ENCODE assay signal across 1 cellular context in genomic region chr3:197791120-197792018, GRCh38.
TF ChIP-seq lines count a peak whose summit lies in the region.

TSS of gene LRCH3 (plus strand) at chr3:197791254. CDS start at chr3:197791279, 25 bp downstream.

TF ChIP-seq in HepG2, 621 proteins besides CTCF, POLR2A, EP300 and RAD21 (continued from another document and continues in another):
- TF ChIP-seq SMYD3 (CRISPR knock-in tag; IDR thresholded peaks at IDR 0.05) (no peak), ZBTB49 (CRISPR knock-in tag; IDR thresholded peaks at IDR 0.05; ENCODE audit: borderline replicate concordance) (peak; percentile 69; the same call in 1 of the 2 replicates), JDP2 (CRISPR knock-in tag; IDR thresholded peaks at IDR 0.05; ENCODE audit: borderline replicate concordance) (no peak), GTF3A (CRISPR knock-in tag; conservative IDR thresholded peaks at IDR 0.05) (0 out of 2 replicates have a peak, but pooled peaks have one; percentile 78), ZNF512B (CRISPR knock-in tag; IDR thresholded peaks at IDR 0.05; ENCODE audit: borderline replicate concordance) (no peak), HOXA5 (CRISPR knock-in tag; IDR thresholded peaks at IDR 0.05) (peak; percentile 91), ZKSCAN8 (CRISPR knock-in tag; IDR thresholded peaks at IDR 0.05; ENCODE audit: borderline replicate concordance) (no peak), THYN1 (CRISPR knock-in tag; IDR thresholded peaks at IDR 0.05; ENCODE audit: borderline replicate concordance, low read depth) (no peak), ADNP (CRISPR knock-in tag; IDR thresholded peaks at IDR 0.05) (no peak), BORCS8-MEF2B (CRISPR knock-in tag; IDR thresholded peaks at IDR 0.05) (peak; percentile 31; the same call in 1 of the 2 replicates), ZBTB4 (CRISPR knock-in tag; IDR thresholded peaks at IDR 0.05; ENCODE audit: borderline replicate concordance) (no peak), ZNF562 (CRISPR knock-in tag; IDR thresholded peaks at IDR 0.05; ENCODE audit: borderline replicate concordance) (no peak), TRIM24 (CRISPR knock-in tag; IDR thresholded peaks at IDR 0.05) (no peak), ZFP82 (CRISPR knock-in tag; IDR thresholded peaks at IDR 0.05; ENCODE audit: borderline replicate concordance) (peak; percentile 75; the same call in 1 of the 2 replicates), ZNF407 (CRISPR knock-in tag; IDR thresholded peaks at IDR 0.05; ENCODE audit: not compliant biosample characterization) (no peak), HNF4A (CRISPR knock-in tag; IDR thresholded peaks at IDR 0.05) (no peak), ZNF691 (CRISPR knock-in tag; IDR thresholded peaks at IDR 0.05; ENCODE audit: borderline replicate concordance, low read depth) (peak; percentile 85; the same call in 1 of the 2 replicates), ZNF569 (CRISPR knock-in tag; IDR thresholded peaks at IDR 0.05; ENCODE audit: borderline replicate concordance) (no peak), ZNF589 (CRISPR knock-in tag; conservative IDR thresholded peaks at IDR 0.05) (no peak), TOE1 (CRISPR knock-in tag; IDR thresholded peaks at IDR 0.05) (no peak; the same call in 1 of the 2 replicates), GABPA (IDR thresholded peaks at IDR 0.05; ENCODE audit: low read depth, low read length) (no peak; the same call in 1 of the 2 replicates), GABPA (CRISPR knock-in tag; IDR thresholded peaks at IDR 0.05; ENCODE audit: low read depth) (peak; percentile 13; the same call in 1 of the 2 replicates), THAP7 (CRISPR knock-in tag; IDR thresholded peaks at IDR 0.05) (no peak), IKZF5 (CRISPR knock-in tag; IDR thresholded peaks at IDR 0.05) (peak; percentile 71), CCDC6 (CRISPR knock-in tag; IDR thresholded peaks at IDR 0.05) (peak; percentile 93), HHEX (CRISPR knock-in tag; IDR thresholded peaks at IDR 0.05) (no peak), ZBTB39 (CRISPR knock-in tag; IDR thresholded peaks at IDR 0.05) (no peak), PBX2 (CRISPR knock-in tag; IDR thresholded peaks at IDR 0.05) (0 out of 2 replicates have a peak, but pooled peaks have one; percentile 10), PHB2 (IDR thresholded peaks at IDR 0.05; ENCODE audit: partially characterized antibody) (no peak), NFIB (CRISPR knock-in tag; IDR thresholded peaks at IDR 0.05; ENCODE audit: borderline replicate concordance) (no peak), PITX1 (CRISPR knock-in tag; IDR thresholded peaks at IDR 0.05) (peak; percentile 64), SIN3B (IDR thresholded peaks at IDR 0.05; ENCODE audit: low read length) (no peak; the same call in 1 of the 2 replicates), ZNF841 (CRISPR knock-in tag; IDR thresholded peaks at IDR 0.05; ENCODE audit: borderline replicate concordance) (no peak)
